In the genomic region with DNA sequence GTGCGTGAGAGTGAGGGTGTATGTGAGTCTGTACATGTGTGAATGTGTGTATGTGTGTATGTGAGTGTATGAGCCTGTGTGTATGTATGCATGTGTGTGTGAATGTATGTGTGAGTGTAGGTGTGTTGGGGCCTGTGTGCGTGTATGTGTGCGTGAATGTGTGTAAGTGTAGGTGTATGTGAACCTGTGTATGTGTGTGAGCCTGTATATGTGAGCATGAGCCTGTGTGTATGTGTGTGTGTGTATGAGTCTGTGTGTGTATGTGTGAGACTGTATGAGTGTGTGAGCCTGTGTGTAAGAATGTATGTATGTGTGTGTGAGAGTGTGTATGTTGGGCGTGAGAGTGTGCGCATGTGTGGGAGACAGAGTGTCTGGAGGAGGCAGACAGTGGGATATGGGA, we compare ENCODE assay signal across 20 cellular contexts.
"Had no signal": no experiment of that assay in that cellular context is flagged by ENCODE, and none has a peak within 500 bp of the region (broad histone marks: within the 10 kb centered on the region; RNA-seq: fewer than 3 reads in every experiment).

No MANE protein-coding gene starts in this region.

- H3K4me3 ChIP-seq: breast epithelium, coronary artery, lung, transverse colon, vagina had no signal

- H3K27ac ChIP-seq: breast epithelium, coronary artery, epithelial cell of prostate, transverse colon, vagina had no signal

- H3K27me3 ChIP-seq: breast epithelium, vagina had no signal

- H3K9me3 Mint-ChIP-seq: activated CD4-positive, alpha-beta memory T cell treated with anti-CD3 and anti-CD28 coated beads for 36 hours; activated naive CD8-positive, alpha-beta T cell treated with anti-CD3 and anti-CD28 coated beads for 36 hours; mesothelial cell of epicardium had no signal

- H3K36me3 ChIP-seq: breast epithelium, transverse colon, vagina had no signal

- H3K4me1 ChIP-seq: breast epithelium, transverse colon had no signal

- H3K4me1 Mint-ChIP-seq: activated naive CD8-positive, alpha-beta T cell treated with anti-CD3 and anti-CD28 coated beads for 36 hours; stimulated activated naive B cell treated with anti-CD40 and anti-IgM and Interleukin-4, amounts not matched to agents 10 μg/mL and 1 μg/mL and 100 μg/mL, for 72 hours had no signal

- H3K27ac Mint-ChIP-seq: activated CD4-positive, alpha-beta memory T cell treated with anti-CD3 and anti-CD28 coated beads for 36 hours; activated naive CD8-positive, alpha-beta T cell treated with anti-CD3 and anti-CD28 coated beads for 36 hours; mesothelial cell of epicardium; stimulated activated naive B cell treated with anti-CD40 and anti-IgM and Interleukin-4, amounts not matched to agents 10 μg/mL and 1 μg/mL and 100 μg/mL, for 72 hours had no signal

- DNase-seq: activated CD4-positive, alpha-beta memory T cell treated with anti-CD3 and anti-CD28 coated beads for 36 hours; activated CD4-positive, alpha-beta T cell treated with anti-CD3 and anti-CD28 coated beads for 48 hours; activated naive CD4-positive, alpha-beta T cell treated with Interleukin-2 at 50 U/mL for 16 hours; activated naive CD8-positive, alpha-beta T cell treated with anti-CD3 and anti-CD28 coated beads for 36 hours; activated T-cell treated with anti-CD3 and anti-CD28 coated beads, Interleukin-2, amount 50 U/mL, for 48 hours; cerebellar nuclear complex; foreskin melanocyte; occipital lobe; small intestine; stimulated activated CD4-positive, alpha-beta T cell treated with anti-CD3 and anti-CD28 coated beads, Interleukin-15, amount 100 ng/mL, for 24 hours; stimulated activated naive B cell treated with anti-CD40 and anti-IgM and Interleukin-4, amounts not matched to agents 10 μg/mL and 1 μg/mL and 100 μg/mL, for 72 hours; T-helper 2 cell; transverse colon had no signal

- H3K36me3 Mint-ChIP-seq: activated CD4-positive, alpha-beta memory T cell treated with anti-CD3 and anti-CD28 coated beads for 36 hours; activated naive CD8-positive, alpha-beta T cell treated with anti-CD3 and anti-CD28 coated beads for 36 hours; mesothelial cell of epicardium; stimulated activated naive B cell treated with anti-CD40 and anti-IgM and Interleukin-4, amounts not matched to agents 10 μg/mL and 1 μg/mL and 100 μg/mL, for 72 hours had no signal

- FAIRE-seq: small intestine had no signal

- H3K4me3 Mint-ChIP-seq: activated CD4-positive, alpha-beta memory T cell treated with anti-CD3 and anti-CD28 coated beads for 36 hours; activated naive CD8-positive, alpha-beta T cell treated with anti-CD3 and anti-CD28 coated beads for 36 hours; mesothelial cell of epicardium; stimulated activated naive B cell treated with anti-CD40 and anti-IgM and Interleukin-4, amounts not matched to agents 10 μg/mL and 1 μg/mL and 100 μg/mL, for 72 hours had no signal

- H3K9me3 ChIP-seq: breast epithelium, transverse colon, vagina had no signal

- ATAC-seq: left lobe of liver; stimulated activated naive B cell treated with anti-CD40 and anti-IgM and Interleukin-4, amounts not matched to agents 10 μg/mL and 1 μg/mL and 100 μg/mL, for 72 hours had no signal
